In the genomic region with DNA sequence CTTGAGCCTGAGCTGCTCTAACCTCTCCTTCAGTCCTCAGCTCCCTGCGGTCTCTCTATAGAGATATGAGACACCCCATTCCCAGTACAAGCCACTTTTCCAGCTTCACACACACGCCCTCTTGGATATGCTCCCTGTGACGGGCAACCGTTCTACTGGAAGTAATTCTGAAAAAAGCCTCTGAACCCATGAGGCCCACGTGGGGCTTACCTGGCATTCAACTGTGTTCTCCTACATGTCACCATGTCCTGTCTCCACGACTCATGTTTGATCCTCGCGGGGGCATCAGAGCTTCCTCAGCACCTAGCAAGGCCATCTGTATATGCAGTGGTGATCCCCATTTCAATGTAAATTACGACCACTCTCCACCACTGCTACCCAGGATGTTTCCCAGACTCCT, we compare ENCODE assay signal across 15 cellular contexts.
A peak's percentile ranks its signal among the peaks of the same experiment; 100 is the strongest.
DNase-seq lines count a peak whose midpoint lies in the region; ATAC-seq and TF ChIP-seq lines count a peak whose summit lies in the region.
"Had no signal": no experiment of that assay in that cellular context is flagged by ENCODE, and none has a peak within 500 bp of the region (broad histone marks: within the 10 kb centered on the region; RNA-seq: fewer than 3 reads in every experiment).

No MANE protein-coding gene starts in this region.

- no peak overlapping the region for H3K27ac Mint-ChIP-seq in GM23338
- H3K27ac Mint-ChIP-seq in activated CD8-positive, alpha-beta T cell treated with anti-CD3 and anti-CD28 coated beads, Interleukin-2, amount 10 ng/mL, durations not matched to agents 7 days and 5 days = peak overlapping the region; percentile 39
- peak overlapping the region; percentile 73 for H3K27ac Mint-ChIP-seq in nephron progenitor cell

- H3K27ac ChIP-seq in GM23338 (ENCODE audit: low read depth) = no peak overlapping the region

- peaks cover 3% of the 10 kb centered on the region; the same call in 1 of the 3 replicates for H3K9me3 Mint-ChIP-seq in GM23338
- no peaks in the 10 kb centered on the region for H3K9me3 Mint-ChIP-seq in activated CD8-positive, alpha-beta T cell treated with anti-CD3 and anti-CD28 coated beads, Interleukin-2, amount 10 ng/mL, durations not matched to agents 7 days and 5 days (ENCODE audit: insufficient read depth)
- H3K9me3 Mint-ChIP-seq in nephron progenitor cell = peaks cover 7% of the 10 kb centered on the region
- H3K9me3 Mint-ChIP-seq: CD4-positive, alpha-beta T cell had no signal

- no peaks in the 10 kb centered on the region for H3K27me3 ChIP-seq in GM23338 (ENCODE audit: insufficient read depth)

- CTCF ChIA-PET in activated CD8-positive, alpha-beta T cell treated with anti-CD3 and anti-CD28 coated beads, Interleukin-2, amount 10 ng/mL, durations not matched to agents 7 days and 5 days (lab: Charles Lee) = interaction anchor here (0.8 to 4.9 kb wide), 7 partner anchors 10 to 249 kb away, joined by 3 to 29 read pairs (median 4); no protein-coding TSS in a partner anchor

- H2AFZ ChIP-seq in GM23338 = peak overlapping the region; percentile 3

- TF ChIP-seq CTCF in GM23338 (conservative IDR thresholded peaks at IDR 0.05; ENCODE audit: low read depth in 2 of 2) (no peak), nephron progenitor cell (IDR thresholded peaks at IDR 0.05) (no peak)

- no peaks in the 10 kb centered on the region for H3F3A ChIP-seq in GM23338 (replicated peaks; ENCODE audit: low read depth)

- peaks cover 27% of the 10 kb centered on the region for H3K4me1 Mint-ChIP-seq in GM23338
- H3K4me1 Mint-ChIP-seq in activated CD8-positive, alpha-beta T cell treated with anti-CD3 and anti-CD28 coated beads, Interleukin-2, amount 10 ng/mL, durations not matched to agents 7 days and 5 days (ENCODE audit: low read depth) = peaks cover 73% of the 10 kb centered on the region
- H3K4me1 Mint-ChIP-seq in nephron progenitor cell = peaks cover 77% of the 10 kb centered on the region

- no peak overlapping the region for H3K4me3 ChIP-seq in GM23338

- peaks cover 11% of the 10 kb centered on the region for H3K27me3 Mint-ChIP-seq in GM23338 (ENCODE audit: insufficient read depth, low read depth, poor library complexity)
- no peaks in the 10 kb centered on the region for H3K27me3 Mint-ChIP-seq in activated CD8-positive, alpha-beta T cell treated with anti-CD3 and anti-CD28 coated beads, Interleukin-2, amount 10 ng/mL, durations not matched to agents 7 days and 5 days (ENCODE audit: low read depth)
- peaks cover 17% of the 10 kb centered on the region for H3K27me3 Mint-ChIP-seq in nephron progenitor cell (ENCODE audit: low read depth, poor library complexity)
- H3K27me3 Mint-ChIP-seq: CD4-positive, alpha-beta T cell had no signal

- H3K4me3 Mint-ChIP-seq in GM23338 (no peak overlapping the region), nephron progenitor cell (no peak overlapping the region)
- no peak overlapping the region for H3K4me3 Mint-ChIP-seq in activated CD8-positive, alpha-beta T cell treated with anti-CD3 and anti-CD28 coated beads, Interleukin-2, amount 10 ng/mL, durations not matched to agents 7 days and 5 days
- H3K4me3 Mint-ChIP-seq: CD4-positive, alpha-beta T cell had no signal

- H3K79me2 ChIP-seq in GM23338 (replicated peaks; ENCODE audit: insufficient read depth) = no peaks in the 10 kb centered on the region

- peak; percentile 58 for DNase-seq in activated CD8-positive, alpha-beta memory T cell treated with anti-CD3 and anti-CD28 coated beads for 24 hours
- no peak for DNase-seq in activated CD8-positive, alpha-beta memory T cell treated with anti-CD3 and anti-CD28 coated beads, Interleukin-2, amount 50 U/mL, for 4 hours
- DNase-seq in GM23338 (ENCODE audit: low spot score) (no peak), nephron progenitor cell (no peak), HCEC 1CT (no peak)
- DNase-seq in activated CD8-positive, alpha-beta T cell treated with anti-CD3 and anti-CD28 coated beads, Interleukin-2, amount 10 ng/mL, durations not matched to agents 7 days and 5 days = no peak
- DNase-seq: AML-193; CD4-positive, alpha-beta T cell; DMS79; Kasumi-1; NCI-H1105 treated with DMSO at 0.1 percent for 48 hours; NCI-H1930; NCI-H2171 treated with DMSO at 0.1 percent for 48 hours had no signal

- peak overlapping the region; percentile 36; the same call in 1 of the 2 replicates for H3K4me2 ChIP-seq in GM23338

- peak; percentile 21; the same call in 2 of the 3 replicates for ATAC-seq in GM23338
- ATAC-seq in activated CD8-positive, alpha-beta T cell treated with anti-CD3 and anti-CD28 coated beads, Interleukin-2, amount 10 ng/mL, durations not matched to agents 7 days and 5 days = no peak
- no peak for ATAC-seq in GM21825 (IDR thresholded peaks at IDR 0.05; ENCODE audit: unreplicated experiment)
- ATAC-seq: HCT116 had no signal

- H3K4me1 ChIP-seq in GM23338 (ENCODE audit: insufficient read depth) = peaks cover 16% of the 10 kb centered on the region

- H3K36me3 Mint-ChIP-seq in GM23338 (ENCODE audit: low read depth) = no peaks in the 10 kb centered on the region
- peaks cover 6% of the 10 kb centered on the region for H3K36me3 Mint-ChIP-seq in activated CD8-positive, alpha-beta T cell treated with anti-CD3 and anti-CD28 coated beads, Interleukin-2, amount 10 ng/mL, durations not matched to agents 7 days and 5 days (ENCODE audit: low read depth)
- H3K36me3 Mint-ChIP-seq in nephron progenitor cell (ENCODE audit: low read depth) = no peaks in the 10 kb centered on the region

- H3K36me3 ChIP-seq in GM23338 (ENCODE audit: insufficient read depth) = no peaks in the 10 kb centered on the region

- no peaks in the 10 kb centered on the region for H3K9me2 ChIP-seq in GM23338 (ENCODE audit: insufficient read depth)

- POLR2A ChIA-PET in activated CD8-positive, alpha-beta T cell treated with anti-CD3 and anti-CD28 coated beads, Interleukin-2, amount 10 ng/mL, durations not matched to agents 7 days and 5 days (lab: Charles Lee) = interaction anchor here (0.9 to 6.2 kb wide), 7 partner anchors 13 to 168 kb away, joined by 3 to 38 read pairs (median 3); a partner anchor contains a TSS

- no peaks in the 10 kb centered on the region for H4K20me1 ChIP-seq in GM23338 (replicated peaks; ENCODE audit: insufficient read depth)

TF ChIP-seq in GM23338, 12 proteins besides CTCF, POLR2A, EP300 and RAD21 (continues in another document):
- TF ChIP-seq, protein P1, sequence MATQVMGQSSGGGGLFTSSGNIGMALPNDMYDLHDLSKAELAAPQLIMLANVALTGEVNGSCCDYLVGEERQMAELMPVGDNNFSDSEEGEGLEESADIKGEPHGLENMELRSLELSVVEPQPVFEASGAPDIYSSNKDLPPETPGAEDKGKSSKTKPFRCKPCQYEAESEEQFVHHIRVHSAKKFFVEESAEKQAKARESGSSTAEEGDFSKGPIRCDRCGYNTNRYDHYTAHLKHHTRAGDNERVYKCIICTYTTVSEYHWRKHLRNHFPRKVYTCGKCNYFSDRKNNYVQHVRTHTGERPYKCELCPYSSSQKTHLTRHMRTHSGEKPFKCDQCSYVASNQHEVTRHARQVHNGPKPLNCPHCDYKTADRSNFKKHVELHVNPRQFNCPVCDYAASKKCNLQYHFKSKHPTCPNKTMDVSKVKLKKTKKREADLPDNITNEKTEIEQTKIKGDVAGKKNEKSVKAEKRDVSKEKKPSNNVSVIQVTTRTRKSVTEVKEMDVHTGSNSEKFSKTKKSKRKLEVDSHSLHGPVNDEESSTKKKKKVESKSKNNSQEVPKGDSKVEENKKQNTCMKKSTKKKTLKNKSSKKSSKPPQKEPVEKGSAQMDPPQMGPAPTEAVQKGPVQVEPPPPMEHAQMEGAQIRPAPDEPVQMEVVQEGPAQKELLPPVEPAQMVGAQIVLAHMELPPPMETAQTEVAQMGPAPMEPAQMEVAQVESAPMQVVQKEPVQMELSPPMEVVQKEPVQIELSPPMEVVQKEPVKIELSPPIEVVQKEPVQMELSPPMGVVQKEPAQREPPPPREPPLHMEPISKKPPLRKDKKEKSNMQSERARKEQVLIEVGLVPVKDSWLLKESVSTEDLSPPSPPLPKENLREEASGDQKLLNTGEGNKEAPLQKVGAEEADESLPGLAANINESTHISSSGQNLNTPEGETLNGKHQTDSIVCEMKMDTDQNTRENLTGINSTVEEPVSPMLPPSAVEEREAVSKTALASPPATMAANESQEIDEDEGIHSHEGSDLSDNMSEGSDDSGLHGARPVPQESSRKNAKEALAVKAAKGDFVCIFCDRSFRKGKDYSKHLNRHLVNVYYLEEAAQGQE (IDR thresholded peaks at IDR 0.05; ENCODE audit: unreplicated experiment) = no peak
- TF ChIP-seq ZNF331 (CRISPR knock-in tag; IDR thresholded peaks at IDR 0.05; ENCODE audit: low read depth) = no peak
